Comparison of ENCODE assay signal across 7 cellular contexts in genomic region chr12:9542827-9543226, GRCh38.
DNase-seq lines count a peak whose midpoint lies in the region; ATAC-seq, FAIRE-seq and TF ChIP-seq lines count a peak whose summit lies in the region.
"Not testable (repeated sequence)": the region's sequence is repeated elsewhere in the genome, so short reads cannot be mapped to it uniquely, and the experiment has no call there.

No MANE protein-coding gene starts in this region.

- H3K27me3 ChIP-seq in keratinocyte (ENCODE audit: control insufficient read depth, extremely low read depth, insufficient read depth, low read length); small intestine (ENCODE audit: control insufficient read depth in 2 of 2, insufficient read depth in 2 of 2, low read length in 2 of 2): not testable (repeated sequence)

- H3K4me3 ChIP-seq in A549; keratinocyte (ENCODE audit: control insufficient read depth in 2 of 3, extremely low read depth in 1 of 3, insufficient read depth in 2 of 3, low read depth in 1 of 3, low read length in 3 of 3); mucosa of descending colon; small intestine (ENCODE audit: low read depth in 1 of 2, low read length in 2 of 2): not testable (repeated sequence)

- not testable (repeated sequence) for H3K9me3 ChIP-seq in A549; keratinocyte (ENCODE audit: control insufficient read depth, low read depth, low read length); mucosa of descending colon; small intestine (ENCODE audit: control insufficient read depth, low read depth)

- H2AFZ ChIP-seq in keratinocyte (ENCODE audit: control insufficient read depth, low read length), result not testable (repeated sequence)

- not testable (repeated sequence) for H3K36me3 ChIP-seq in keratinocyte (ENCODE audit: control insufficient read depth in 2 of 2, extremely low read depth in 1 of 2, insufficient read depth in 2 of 2, low read length in 2 of 2); mucosa of descending colon (ENCODE audit: low read depth); small intestine (ENCODE audit: control insufficient read depth in 2 of 2, insufficient read depth in 2 of 2, low read length in 2 of 2)

- POLR2A ChIA-PET in A549 (lab: Yijun Ruan, JAX), result not testable (repeated sequence)

- not testable (repeated sequence) for DNase-seq in A549 (ENCODE audit: low read depth in 1 of 2, low spot score in 1 of 2); GM18507 (ENCODE audit: extremely low spot score, insufficient read length, low read depth); H54 (ENCODE audit: insufficient read length, low spot score); keratinocyte (ENCODE audit: low read depth, low spot score); left colon; mucosa of descending colon
- peak; percentile 70 for DNase-seq in small intestine

- not testable (repeated sequence) for ATAC-seq in A549
- ATAC-seq in left colon (peak; percentile 69), mucosa of descending colon (peak; percentile 26)

- not testable (repeated sequence) for TF ChIP-seq CTCF in A549 (IDR thresholded peaks at IDR 0.05); keratinocyte (optimal IDR thresholded peaks at IDR 0.05 in 1 of 3, IDR thresholded peaks at IDR 0.05 in 1 of 3, conservative IDR thresholded peaks at IDR 0.05 in 1 of 3; ENCODE audit: extremely low read depth in 1 of 3, insufficient read depth in 2 of 3, low read length in 3 of 3); mucosa of descending colon (IDR thresholded peaks at IDR 0.05)

- intact Hi-C loops in left colon (cut with DNase I, micrococcal nuclease); mucosa of descending colon (cut with DNase I, micrococcal nuclease): not testable (repeated sequence)

- CTCF ChIA-PET in A549 (lab: Yijun Ruan, JAX), result not testable (repeated sequence)

- H4K20me1 ChIP-seq in keratinocyte (ENCODE audit: control insufficient read depth, extremely low read depth, insufficient read depth, low read length), result not testable (repeated sequence)

- dilution Hi-C loops in keratinocyte (cut with MboI; ENCODE audit: extremely low pct_ligation_motif_present, low sequenced_read_pairs), result not testable (repeated sequence)

- not testable (repeated sequence) for H3K79me2 ChIP-seq in keratinocyte (ENCODE audit: control insufficient read depth, insufficient read depth, low read length)

- not testable (repeated sequence) for H3K9ac ChIP-seq in keratinocyte (ENCODE audit: control insufficient read depth, extremely low read depth, insufficient read depth, low read length)

- not testable (repeated sequence) for TF ChIP-seq EP300 in A549 (IDR thresholded peaks at IDR 0.05)

- peak; percentile 97 for FAIRE-seq in A549 (lab: Jason Lieb, UNC)
- FAIRE-seq in GM18507 (lab: Jason Lieb, UNC), result peak; percentile 69
- peak; percentile 78 for FAIRE-seq in H54 (lab: Jason Lieb, UNC)
- peak; percentile 81 for FAIRE-seq in keratinocyte (lab: Jason Lieb, UNC)
- not testable (repeated sequence) for FAIRE-seq in small intestine (lab: Jason Lieb, UNC)

- WGBS in A549 (ENCODE audit: missing lambda C conversion rate), result 81% methylated on average over 3 of the region's 3 CpGs
- 11 to 66% methylated on average over 1 to 2 of the region's 3 CpGs; no CpG with 5 or more reads in 1 of the 3 donors for WGBS in small intestine, 3 donors

- H3K9me1 ChIP-seq in keratinocyte (ENCODE audit: control insufficient read depth, extremely low read depth, insufficient read depth, low read length), result not testable (repeated sequence)

- not testable (repeated sequence) for H3K4me2 ChIP-seq in A549; keratinocyte (ENCODE audit: control insufficient read depth, extremely low read depth, insufficient read depth, low read depth, low read length)

- H3K4me1 ChIP-seq in A549; keratinocyte (ENCODE audit: control insufficient read depth, extremely low read depth, insufficient read depth, low read length); mucosa of descending colon (ENCODE audit: low read depth); small intestine (ENCODE audit: control insufficient read depth in 2 of 2, insufficient read depth in 1 of 2, low read depth in 1 of 2, low read length in 1 of 2): not testable (repeated sequence)

- TF ChIP-seq RAD21 in A549 (conservative IDR thresholded peaks at IDR 0.05 in 1 of 2, IDR thresholded peaks at IDR 0.05 in 1 of 2), result not testable (repeated sequence)

- TF ChIP-seq POLR2A in A549 (IDR thresholded peaks at IDR 0.05; ENCODE audit: low read length); H54 (IDR thresholded peaks at IDR 0.05; ENCODE audit: low read depth, low read length): not testable (repeated sequence)

- H3K27ac ChIP-seq in A549; keratinocyte (ENCODE audit: control insufficient read depth, insufficient read depth, low read length); small intestine (ENCODE audit: low read depth in 1 of 2, low read length in 1 of 2): not testable (repeated sequence)
